Comparison of ENCODE assay signal across 18 cellular contexts in the genomic region with DNA sequence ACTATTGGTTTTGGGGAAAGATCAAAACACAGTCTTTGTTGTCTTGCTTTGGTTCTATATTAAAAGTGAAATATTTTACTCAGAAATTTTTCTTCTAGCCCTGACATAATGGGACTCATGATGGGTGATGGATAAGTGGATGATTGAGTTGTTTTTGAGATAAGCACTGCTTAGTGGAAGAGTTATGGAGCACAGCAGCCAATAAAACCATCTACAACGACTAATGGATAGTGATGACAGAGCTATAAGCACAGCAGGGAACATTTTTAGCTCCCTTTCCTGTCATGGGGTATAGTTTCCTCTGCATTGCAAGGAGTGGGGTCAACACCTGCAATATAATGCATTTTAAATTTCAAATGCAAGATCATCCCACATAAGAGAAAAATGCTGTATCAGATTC.
"Had no signal": no experiment of that assay in that cellular context is flagged by ENCODE, and none has a peak within 500 bp of the region (broad histone marks: within the 10 kb centered on the region; RNA-seq: fewer than 3 reads in every experiment).

No MANE protein-coding gene starts in this region.

- H3K9me3 ChIP-seq: ovary had no signal

- H3K27ac ChIP-seq: foreskin keratinocyte, left ventricle myocardium inferior, lower lobe of right lung, neural progenitor cell, ovary, stomach had no signal

- H3K9ac ChIP-seq: neural progenitor cell had no signal

- DNase-seq: effector CD4-positive, alpha-beta T cell; endodermal cell; erythroblast; foreskin keratinocyte; immature natural killer cell; left ventricle myocardium inferior; lower lobe of right lung; natural killer cell; nucleus accumbens; ovary; right cardiac atrium; small intestine; stimulated activated CD4-positive, alpha-beta T cell treated with anti-CD3 and anti-CD28 coated beads, Interleukin-12 subunit alpha, Interleukin-12 subunit beta, amount 100 ng/mL, for 4 hours; stimulated activated naive CD4-positive, alpha-beta T cell; stomach; substantia nigra; trophoblast cell had no signal

- H2AFZ ChIP-seq: neural progenitor cell had no signal

- ATAC-seq: foreskin keratinocyte, lower lobe of right lung, natural killer cell, right cardiac atrium had no signal

- H3K27me3 ChIP-seq: foreskin keratinocyte, neural progenitor cell, ovary, stomach had no signal

- H3K4me3 ChIP-seq: left ventricle myocardium inferior, lower lobe of right lung, neural progenitor cell, ovary, stomach had no signal

- H3K36me3 ChIP-seq: left ventricle myocardium inferior, lower lobe of right lung, neural progenitor cell, ovary, stomach had no signal

- H3K4me1 ChIP-seq: foreskin keratinocyte, left ventricle myocardium inferior, lower lobe of right lung, stomach had no signal

- H3K4me2 ChIP-seq: neural progenitor cell had no signal
